15 cellular contexts compared by ENCODE assay signal in the genomic region with DNA sequence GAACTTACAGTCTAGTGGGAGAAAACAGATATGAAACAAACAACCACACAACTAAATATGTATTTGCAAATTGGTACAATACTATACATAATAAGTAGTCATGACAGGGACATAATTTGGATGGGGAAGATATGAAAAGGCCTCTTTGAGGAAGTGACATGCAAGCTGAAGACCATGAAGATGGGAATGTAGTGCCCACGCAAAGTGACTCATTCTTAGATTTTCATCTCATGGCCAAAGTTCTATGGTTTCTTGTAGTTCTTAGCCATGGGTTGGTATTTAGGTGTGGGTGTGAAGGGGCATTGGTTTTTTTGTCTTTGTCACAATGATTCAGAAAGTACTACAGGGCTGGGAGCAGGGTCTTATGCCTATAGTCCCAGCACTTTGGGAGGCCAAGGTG.
DNase-seq lines count a peak whose midpoint lies in the region; ATAC-seq and TF ChIP-seq lines count a peak whose summit lies in the region.
"Had no signal": no experiment of that assay in that cellular context is flagged by ENCODE, and none has a peak within 500 bp of the region (broad histone marks: within the 10 kb centered on the region; RNA-seq: fewer than 3 reads in every experiment).

No MANE protein-coding gene starts in this region.

- no peak overlapping the region for H3K27ac Mint-ChIP-seq in HFFc6
- H3K27ac Mint-ChIP-seq: activated CD4-positive, alpha-beta T cell treated with anti-CD3 and anti-CD28 coated beads, Interleukin-2, amount 10 ng/mL, durations not matched to agents 24 days and 14 days; T-helper 1 cell treated with Interleukin-12 subunit alpha and Interleukin-12 subunit beta and Interleukin-4 antibody, amounts not matched to agents 30 μg/mL and 1 μg/mL, for 36 hours had no signal

- ATAC-seq in GM19351 (IDR thresholded peaks at IDR 0.05; ENCODE audit: unreplicated experiment) (peak; percentile 75), HG02759 (IDR thresholded peaks at IDR 0.05; ENCODE audit: unreplicated experiment) (peak; percentile 90), HG03520 (IDR thresholded peaks at IDR 0.05; ENCODE audit: unreplicated experiment) (peak; percentile 81)
- ATAC-seq: A549 had no signal

- H3K4me1 Mint-ChIP-seq in HFFc6 (ENCODE audit: low read depth): no peaks in the 10 kb centered on the region

- TF ChIP-seq CTCF in GM10266 (IDR thresholded peaks at IDR 0.05; ENCODE audit: control insufficient read depth, insufficient read depth, low read depth, missing control alignments) (no peak), HFFc6 (IDR thresholded peaks at IDR 0.05) (no peak), coronary artery (IDR thresholded peaks at IDR 0.05) (no peak)

- H3K27ac ChIP-seq in coronary artery: no peak overlapping the region
- H3K27ac ChIP-seq: A549, ovary had no signal

- no peaks in the 10 kb centered on the region for H3K27me3 Mint-ChIP-seq in HFFc6 (ENCODE audit: insufficient read depth)
- H3K27me3 Mint-ChIP-seq: activated CD4-positive, alpha-beta T cell treated with anti-CD3 and anti-CD28 coated beads, Interleukin-2, amount 10 ng/mL, durations not matched to agents 24 days and 14 days had no signal

- peaks cover 43% of the 10 kb centered on the region for H3K9me3 Mint-ChIP-seq in HFFc6

- no peak overlapping the region for H3K4me3 Mint-ChIP-seq in HFFc6
- H3K4me3 Mint-ChIP-seq: activated CD4-positive, alpha-beta T cell treated with anti-CD3 and anti-CD28 coated beads, Interleukin-2, amount 10 ng/mL, durations not matched to agents 24 days and 14 days; T-helper 1 cell treated with Interleukin-12 subunit alpha and Interleukin-12 subunit beta and Interleukin-4 antibody, amounts not matched to agents 30 μg/mL and 1 μg/mL, for 36 hours had no signal

- H3K4me3 ChIP-seq in coronary artery: no peak overlapping the region
- H3K4me3 ChIP-seq: A549, HAP-1, ovary had no signal

- DNase-seq in GM10266 (ENCODE audit: extremely low spot score) (peak; percentile 9), NCI-H2029 (lab: John Stamatoyannopoulos, UW) (no peak), HFFc6 (no peak), coronary artery (ENCODE audit: low spot score) (no peak)
- DNase-seq in activated CD4-positive, alpha-beta T cell treated with anti-CD3 and anti-CD28 coated beads for 4 hours: no peak
- DNase-seq: activated CD4-positive, alpha-beta T cell treated with anti-CD3 and anti-CD28 coated beads, Interleukin-2, amount 10 ng/mL, durations not matched to agents 24 days and 14 days; NCI-H2081; ovary; small intestine had no signal

- H3K36me3 Mint-ChIP-seq in HFFc6 (ENCODE audit: low read depth): no peaks in the 10 kb centered on the region; the same call in 1 of the 2 replicates
